21 cellular contexts compared by ENCODE assay signal in genomic region chr12:118318703-118319102, GRCh38. TPM values are rescaled to one million over a fixed set of nuclear protein-coding genes. Genes with fewer than 3 reads are reported as not detected.
DNase-seq lines count a peak whose midpoint lies in the region; ATAC-seq, FAIRE-seq and TF ChIP-seq lines count a peak whose summit lies in the region.
"Had no signal": no experiment of that assay in that cellular context is flagged by ENCODE, and none has a peak within 500 bp of the region (broad histone marks: within the 10 kb centered on the region; RNA-seq: fewer than 3 reads in every experiment).

No MANE protein-coding gene starts in this region.

- H3K4me2 ChIP-seq in SK-N-SH (no peak overlapping the region), A549 (no peak overlapping the region), H1 (ENCODE audit: insufficient read depth in 1 of 2, low read depth in 2 of 2, low read length in 2 of 2) (no peak overlapping the region)
- H3K4me2 ChIP-seq: BLaER1 treated with 17β-estradiol and CSF1 and Interleukin-3, amounts not matched to agents 10 nM and 100 nM; GM23338 had no signal

- H3K4me3 ChIP-seq in SK-N-SH (ENCODE audit: low read depth in 2 of 2, low read length in 1 of 2) (no peak overlapping the region), A549 (no peak overlapping the region), H1 (ENCODE audit: extremely low read depth in 1 of 4, insufficient read depth in 2 of 4, low read depth in 3 of 4, low read length in 4 of 4) (no peak overlapping the region)
- H3K4me3 ChIP-seq: BLaER1 treated with 17β-estradiol and CSF1 and Interleukin-3, amounts not matched to agents 10 nM and 100 nM; GM23338; HAP-1 had no signal

- H4K91ac ChIP-seq in H1 (replicated peaks; ENCODE audit: insufficient read length, low read length): no peak overlapping the region

- POLR2A ChIA-PET in SK-N-SH (lab: Yijun Ruan, JAX): no interaction called here
- POLR2A ChIA-PET in A549 (lab: Yijun Ruan, JAX): no interaction called here
- POLR2A ChIA-PET in H1 (lab: Charles Lee; ENCODE audit: partially characterized antibody): no interaction called here

- peak; percentile 79 for FAIRE-seq in A549 (lab: Jason Lieb, UNC)
- peak; percentile 31 for FAIRE-seq in GM18507 (lab: Jason Lieb, UNC)
- peak; percentile 19 for FAIRE-seq in H1 (lab: Jason Lieb, UNC)
- FAIRE-seq: H54 had no signal

- H3K14ac ChIP-seq in H1 (ENCODE audit: insufficient read length): no peak overlapping the region

- no peak overlapping the region for H3K23ac ChIP-seq in H1 (ENCODE audit: insufficient read length)

- no peaks in the 10 kb centered on the region for H3K23me2 ChIP-seq in H1 (ENCODE audit: low read depth, low read length)

- no peak overlapping the region for H3K18ac ChIP-seq in H1 (ENCODE audit: extremely low read depth, low read length)

- H2AFZ ChIP-seq in SK-N-SH (ENCODE audit: low read depth): no peak overlapping the region
- no peak overlapping the region for H2AFZ ChIP-seq in H1 (ENCODE audit: low read length)
- H2AFZ ChIP-seq: GM23338 had no signal

- TF ChIP-seq CTCF in SK-N-SH (IDR thresholded peaks at IDR 0.05): no peak
- no peak for TF ChIP-seq CTCF in A549 (IDR thresholded peaks at IDR 0.05)
- no peak for TF ChIP-seq CTCF in H1 (IDR thresholded peaks at IDR 0.05; ENCODE audit: control extremely low read depth in 1 of 3, insufficient read depth in 1 of 3, low read depth in 1 of 3, low read length in 3 of 3)

- H2BK5ac ChIP-seq in H1 (ENCODE audit: low read depth, low read length): no peak overlapping the region

- no peak for DNase-seq in SK-N-SH
- DNase-seq in A549 (ENCODE audit: low read depth in 1 of 2, low spot score in 1 of 2): no peak
- no peak for DNase-seq in GM18507 (ENCODE audit: extremely low spot score, insufficient read length, low read depth)
- DNase-seq in H1 (ENCODE audit: low read depth in 1 of 2, low spot score in 2 of 2): no peak
- DNase-seq in mesenteric fat pad (ENCODE audit: low spot score): no peak
- no peak for DNase-seq in NCI-H524 treated with DMSO at 0.1 percent for 48 hours (lab: John Stamatoyannopoulos, UW)
- DNase-seq: ACHN; AML-193; BE2C; Calu3; CD4-positive, alpha-beta T cell; COR-L47; DMS53; DMS79 treated with DMSO at 0.1 percent for 48 hours; GF-D8 had no signal

- TF ChIP-seq POLR2A in A549 (IDR thresholded peaks at IDR 0.05; ENCODE audit: low read length) (no peak), H1 (IDR thresholded peaks at IDR 0.05; ENCODE audit: control extremely low read depth in 1 of 2, low read depth in 2 of 2, low read length in 2 of 2) (no peak)

- H2BK12ac ChIP-seq in H1 (ENCODE audit: low read depth, low read length): no peak overlapping the region

- H3K4me1 ChIP-seq in SK-N-SH (ENCODE audit: control insufficient read depth in 1 of 2, insufficient read depth in 2 of 2, low read depth in 1 of 2, low read length in 1 of 2): peaks cover 0 to 19% of the 10 kb centered on the region in 2 experiments; a peak in 2 of 4 replicates
- no peaks in the 10 kb centered on the region for H3K4me1 ChIP-seq in A549
- H3K4me1 ChIP-seq in H1 (replicated peaks in 1 of 4; ENCODE audit: control insufficient read depth in 3 of 4, insufficient read depth in 4 of 4, low read length in 3 of 4): no peaks in the 10 kb centered on the region
- H3K4me1 ChIP-seq: BE2C, HAP-1 had no signal

- no peaks in the 10 kb centered on the region for H3K9me3 ChIP-seq in SK-N-SH
- H3K9me3 ChIP-seq in A549: no peaks in the 10 kb centered on the region
- H3K9me3 ChIP-seq in H1 (ENCODE audit: insufficient read depth in 2 of 2, low read depth in 1 of 2, low read length in 1 of 2): no peaks in the 10 kb centered on the region
- H3K9me3 ChIP-seq: BE2C, HAP-1 had no signal

- TF ChIP-seq EP300 in SK-N-SH (IDR thresholded peaks at IDR 0.05; ENCODE audit: borderline replicate concordance in 1 of 2, low read depth in 1 of 2, low read length in 1 of 2) (no peak), A549 (IDR thresholded peaks at IDR 0.05) (no peak), H1 (IDR thresholded peaks at IDR 0.05; ENCODE audit: borderline replicate concordance in 1 of 2, low read depth in 2 of 2, low read length in 2 of 2) (no peak)

- peaks cover 5% of the 10 kb centered on the region for H3F3A ChIP-seq in SK-N-SH (replicated peaks; ENCODE audit: insufficient read depth)

- H2BK120ac ChIP-seq in H1 (replicated peaks; ENCODE audit: low read depth, low read length): no peak overlapping the region

- H2BK20ac ChIP-seq in H1 (ENCODE audit: low read length): no peak overlapping the region

- WGBS in SK-N-SH (ENCODE audit: low lambda C conversion rate): 94% methylated on average over 1 of the region's 1 CpG
- 95% methylated on average over 1 of the region's 1 CpG for WGBS in A549 (ENCODE audit: missing lambda C conversion rate)
- WGBS in H1 (ENCODE audit: extremely low coverage in 1 of 2, insufficient coverage in 1 of 2, insufficient read length in 1 of 2, insufficient replicate concordance in 2 of 2, low coverage in 1 of 2, low lambda C conversion rate in 2 of 2, missing lambda C conversion rate in 1 of 2), 2 experiments: 100% methylated on average over 1 of the region's 1 CpG; no CpG with 5 or more reads in 1 of the 2 experiments

- H3K36me3 ChIP-seq in SK-N-SH (replicated peaks in 1 of 2; ENCODE audit: control insufficient read depth in 1 of 2, insufficient read depth in 2 of 2, low read length in 1 of 2) (peaks cover 0 to 8% of the 10 kb centered on the region in 2 experiments), H1 (ENCODE audit: control insufficient read depth in 2 of 4, insufficient read depth in 4 of 4, low read length in 3 of 4) (no peaks in the 10 kb centered on the region)
- H3K36me3 ChIP-seq: BE2C, HAP-1 had no signal

- H3K27me3 ChIP-seq in SK-N-SH (ENCODE audit: insufficient read depth) (no peaks in the 10 kb centered on the region), H1 (replicated peaks in 1 of 4; ENCODE audit: control insufficient read depth in 3 of 4, extremely low read depth in 1 of 4, insufficient read depth in 3 of 4, low read length in 3 of 4) (no peaks in the 10 kb centered on the region)
- H3K27me3 ChIP-seq: BE2C; BLaER1 treated with 17β-estradiol and CSF1 and Interleukin-3, amounts not matched to agents 10 nM and 100 nM had no signal

- H3K79me1 ChIP-seq in H1 (ENCODE audit: low read depth, low read length): no peaks in the 10 kb centered on the region

- H3K4ac ChIP-seq in H1 (replicated peaks; ENCODE audit: insufficient read length, low read depth, low read length): no peak overlapping the region

- H3K9me2 ChIP-seq in SK-N-SH: no peaks in the 10 kb centered on the region

- ATAC-seq in SK-N-SH treated with all-trans-retinoic acid at 6 μM for 48 hours: no peak
- no peak for ATAC-seq in A549
- ATAC-seq: GM23338 had no signal

- H4K20me1 ChIP-seq in SK-N-SH (ENCODE audit: insufficient read depth): no peaks in the 10 kb centered on the region
- H4K20me1 ChIP-seq in H1 (replicated peaks in 1 of 2; ENCODE audit: control insufficient read depth in 1 of 2, insufficient read depth in 2 of 2, low read length in 2 of 2): no peaks in the 10 kb centered on the region

- H3K56ac ChIP-seq in H1 (replicated peaks; ENCODE audit: insufficient read length, low read depth, low read length): no peak overlapping the region

- H2AK5ac ChIP-seq in H1 (ENCODE audit: low read depth, low read length): no peak overlapping the region

- H4K8ac ChIP-seq in H1 (ENCODE audit: extremely low read depth, insufficient read depth, low read length): no peak overlapping the region

- no peak overlapping the region for H2BK15ac ChIP-seq in H1 (ENCODE audit: low read length)

- no peak overlapping the region for H4K5ac ChIP-seq in H1 (ENCODE audit: insufficient read length, low read depth, low read length)

- H3K9ac ChIP-seq in SK-N-SH: no peak overlapping the region
- H3K9ac ChIP-seq in H1 (replicated peaks in 1 of 4; ENCODE audit: extremely low read depth in 1 of 4, low read depth in 3 of 4, low read length in 3 of 4): no peak overlapping the region
- H3K9ac ChIP-seq: BLaER1 treated with 17β-estradiol and CSF1 and Interleukin-3, amounts not matched to agents 10 nM and 100 nM had no signal

- TF ChIP-seq RAD21 in SK-N-SH (IDR thresholded peaks at IDR 0.05; ENCODE audit: low read length): no peak
- TF ChIP-seq RAD21 in A549 (conservative IDR thresholded peaks at IDR 0.05 in 1 of 2, IDR thresholded peaks at IDR 0.05 in 1 of 2): no peak
- TF ChIP-seq RAD21 in H1 (IDR thresholded peaks at IDR 0.05 in 1 of 2, conservative IDR thresholded peaks at IDR 0.05 in 1 of 2; ENCODE audit: low read depth in 2 of 2, low read length in 2 of 2): no peak

- H3K79me2 ChIP-seq in SK-N-SH (ENCODE audit: insufficient read depth) (peaks cover 24% of the 10 kb centered on the region; the same call in 1 of the 2 replicates), H1 (ENCODE audit: control insufficient read depth in 1 of 2, insufficient read depth in 2 of 2, low read length in 2 of 2) (no peaks in the 10 kb centered on the region)

- CTCF ChIA-PET in SK-N-SH (lab: Yijun Ruan, JAX) (interaction anchor here (1.1 to 1.2 kb wide), 2 partner anchors 9 to 57 kb away, joined by 3 to 4 read pairs; partner anchors contain the start of gene SUDS3), A549 (lab: Yijun Ruan, JAX) (interaction anchor here (0.9 kb wide), 1 partner anchor 106 kb away, joined by 4 read pairs; no protein-coding TSS in a partner anchor), H1 (lab: Charles Lee; ENCODE audit: partially characterized antibody) (interaction anchor here (0.6 to 2.8 kb wide), 2 partner anchors 24 to 58 kb away, joined by 3 to 11 read pairs; partner anchors contain the start of gene SUDS3)

- H3K27ac ChIP-seq in SK-N-SH (ENCODE audit: low read depth in 2 of 2, low read length in 1 of 2) (no peak overlapping the region), A549 (no peak overlapping the region), H1 (ENCODE audit: low read depth, low read length) (no peak overlapping the region)
- H3K27ac ChIP-seq: 22Rv1; BLaER1 treated with 17β-estradiol and CSF1 and Interleukin-3, amounts not matched to agents 10 nM and 100 nM had no signal

RNA-seq across cellular contexts. Expression of gene TAOK3, which starts 54.0 kb away (rescaled TPM):
- polyA plus RNA-seq in SK-N-SH (2012; rRNA removed) (18.1 and 20.6 TPM in 2 replicates), A549 (2011; rRNA removed) (27.6 and 32.4 TPM in 2 replicates), A549 (2017; fragmentation: RNase III; extraction: RNeasy Plus Mini Kit Qiagen cat#74134 plus additional on column Dnase treatment) (10.6 to 13.7 TPM (median 13.1 TPM) in 3 replicates), H1 (2011; rRNA removed) (4.7 and 5.2 TPM in 2 replicates)
- 23.6 and 26.1 TPM in 2 replicates for polyA plus RNA-seq in SK-N-SH (2012; cell fraction: cytosol; rRNA removed)
- 24.4 and 31.0 TPM in 2 replicates for polyA plus RNA-seq in SK-N-SH (2012; cell fraction: nucleus; rRNA removed)
- 7.5 and 8.7 TPM in 2 replicates for polyA plus RNA-seq in A549 (2012; cell fraction: cytosol; rRNA removed)
- polyA plus RNA-seq in A549 (2012; cell fraction: nucleus; rRNA removed): 6.7 and 11.0 TPM in 2 replicates
- 30.7 and 31.9 TPM in 2 replicates for polyA minus RNA-seq in A549 (2011; rRNA and poly(A)+ RNA removed)
- total RNA-seq in H1 (2021; fragmentation: NEBNext Ultra II Directional; extraction: Animal tissue kit (Norgen Biotek cat#: 25700)): 9.2 and 9.3 TPM in 2 replicates
- polyA plus RNA-seq in H1 (2011; cell fraction: cytosol; rRNA removed): 3.7 TPM
- polyA plus RNA-seq in H1 (2011; cell fraction: nucleus; rRNA removed): 8.3 TPM
- 4.1 to 7.6 TPM (median 6.0 TPM) in 4 replicates for polyA plus RNA-seq in H1 (2012, experiment 1 of 2)
- polyA plus RNA-seq in H1 (2012, experiment 2 of 2): 0.73 TPM
- 9.5 TPM for polyA plus RNA-seq in H1 (2013, experiment 1 of 2)
- polyA plus RNA-seq in H1 (2013, experiment 2 of 2): 8.5 TPM
- polyA minus RNA-seq in H1 (2011; rRNA and poly(A)+ RNA removed): 15.9 and 16.8 TPM in 2 replicates
- 6.5 TPM for polyA minus RNA-seq in H1 (2011; cell fraction: cytosol; rRNA and poly(A)+ RNA removed)
- 24.7 TPM for polyA minus RNA-seq in H1 (2011; cell fraction: nucleus; rRNA and poly(A)+ RNA removed)
- 42.9 TPM for total RNA-seq in mesenteric fat pad

RNA-seq across cellular contexts. Expression of gene SUDS3, which starts 57.7 kb away (rescaled TPM):
- polyA plus RNA-seq in SK-N-SH (2012; rRNA removed) (15.0 and 21.8 TPM in 2 replicates), A549 (2011; rRNA removed) (31.9 and 36.5 TPM in 2 replicates), A549 (2017; fragmentation: RNase III; extraction: RNeasy Plus Mini Kit Qiagen cat#74134 plus additional on column Dnase treatment) (17.9 to 20.3 TPM (median 18.4 TPM) in 3 replicates), H1 (2011; rRNA removed) (21.0 and 30.0 TPM in 2 replicates)
- polyA plus RNA-seq in SK-N-SH (2012; cell fraction: cytosol; rRNA removed): 17.4 and 17.5 TPM in 2 replicates
- polyA plus RNA-seq in SK-N-SH (2012; cell fraction: nucleus; rRNA removed): 46.3 and 50.3 TPM in 2 replicates
- 11.4 and 13.7 TPM in 2 replicates for polyA plus RNA-seq in A549 (2012; cell fraction: cytosol; rRNA removed)
- 20.9 and 33.3 TPM in 2 replicates for polyA plus RNA-seq in A549 (2012; cell fraction: nucleus; rRNA removed)
- polyA minus RNA-seq in A549 (2011; rRNA and poly(A)+ RNA removed): 24.4 and 28.7 TPM in 2 replicates
- total RNA-seq in H1 (2021; fragmentation: NEBNext Ultra II Directional; extraction: Animal tissue kit (Norgen Biotek cat#: 25700)): 54.2 and 58.7 TPM in 2 replicates
- polyA plus RNA-seq in H1 (2011; cell fraction: cytosol; rRNA removed): 33.7 TPM
- 23.5 TPM for polyA plus RNA-seq in H1 (2011; cell fraction: nucleus; rRNA removed)
- polyA plus RNA-seq in H1 (2012, experiment 1 of 2): 26.8 to 43.7 TPM (median 29.3 TPM) in 4 replicates
- polyA plus RNA-seq in H1 (2012, experiment 2 of 2): 6.0 TPM
- 37.4 TPM for polyA plus RNA-seq in H1 (2013, experiment 1 of 2)
- polyA plus RNA-seq in H1 (2013, experiment 2 of 2): 36.9 TPM
- polyA minus RNA-seq in H1 (2011; rRNA and poly(A)+ RNA removed): 49.3 and 51.2 TPM in 2 replicates
- polyA minus RNA-seq in H1 (2011; cell fraction: cytosol; rRNA and poly(A)+ RNA removed): 32.2 TPM
- polyA minus RNA-seq in H1 (2011; cell fraction: nucleus; rRNA and poly(A)+ RNA removed): 42.2 TPM
- total RNA-seq in mesenteric fat pad: 22.7 TPM
